Comparison of ENCODE assay signal across 23 cellular contexts in the genomic region with DNA sequence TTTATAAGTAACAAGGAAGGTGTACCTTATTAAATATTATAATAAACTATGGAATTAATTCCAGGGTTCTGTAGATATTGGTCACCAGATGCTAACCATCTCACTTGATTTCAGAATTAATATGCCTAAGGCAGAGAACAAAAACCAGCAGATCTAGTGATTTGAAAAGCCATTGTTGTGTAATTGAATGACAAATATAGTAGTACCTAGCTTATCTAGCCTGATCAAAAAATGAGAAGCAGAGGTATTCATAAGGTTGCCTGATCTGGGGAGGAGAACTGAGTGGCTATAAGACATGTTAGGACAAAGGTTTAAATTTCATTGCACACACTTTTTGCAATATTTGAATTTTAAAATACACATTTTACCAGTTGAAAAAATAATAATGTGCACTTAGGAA.
"Had no signal": no experiment of that assay in that cellular context is flagged by ENCODE, and none has a peak within 500 bp of the region (broad histone marks: within the 10 kb centered on the region; RNA-seq: fewer than 3 reads in every experiment).

No MANE protein-coding gene starts in this region.

- H3K4me1 ChIP-seq: gastroesophageal sphincter, heart right ventricle, left lung, neural progenitor cell, parathyroid adenoma, prostate gland, right atrium auricular region, spleen, testis, tibial artery had no signal

- H3K9me3 ChIP-seq: gastroesophageal sphincter, heart right ventricle, left lung, prostate gland, right atrium auricular region, spleen, testis, tibial artery had no signal

- H3K27ac ChIP-seq: gastroesophageal sphincter, heart right ventricle, left lung, neural progenitor cell, parathyroid adenoma, prostate gland, right atrium auricular region, skin epidermis, spleen, testis, tibial artery had no signal

- H3K27me3 ChIP-seq: gastroesophageal sphincter, left lung, neural progenitor cell, right atrium auricular region, spleen, testis, tibial artery had no signal

- ATAC-seq: effector memory CD8-positive, alpha-beta T cell; gastroesophageal sphincter; heart right ventricle; left cardiac atrium; left lung; naive thymus-derived CD4-positive, alpha-beta T cell; stimulated activated memory B cell treated with anti-CD40 and anti-IgM and Interleukin-4, amounts not matched to agents 10 μg/mL and 1 μg/mL and 100 μg/mL, for 72 hours; stimulated activated naive CD8-positive, alpha-beta T cell treated with anti-CD3 and anti-CD28 coated beads, Interleukin-15, Interleukin-2, amounts not matched to agents 100 U/mL and 50 U/mL, for 24 hours had no signal

- H3K4me3 ChIP-seq: gastroesophageal sphincter, heart right ventricle, left lung, neural progenitor cell, prostate gland, right atrium auricular region, skin epidermis, spleen, testis, tibial artery had no signal

- DNase-seq: cortex of kidney; effector memory CD8-positive, alpha-beta T cell; foreskin fibroblast; heart right ventricle; hippocampal formation; left cardiac atrium; left lung; mesendoderm; midbrain; naive thymus-derived CD4-positive, alpha-beta T cell; spleen; stimulated activated CD4-positive, alpha-beta T cell treated with anti-CD3 and anti-CD28 coated beads, Interleukin-4, amount 100 ng/mL, for 4 hours; stimulated activated naive CD8-positive, alpha-beta T cell treated with anti-CD3 and anti-CD28 coated beads, Interleukin-15, Interleukin-2, amounts not matched to agents 100 U/mL and 50 U/mL, for 24 hours; substantia nigra; testis; tibial artery had no signal
